In the genomic region with DNA sequence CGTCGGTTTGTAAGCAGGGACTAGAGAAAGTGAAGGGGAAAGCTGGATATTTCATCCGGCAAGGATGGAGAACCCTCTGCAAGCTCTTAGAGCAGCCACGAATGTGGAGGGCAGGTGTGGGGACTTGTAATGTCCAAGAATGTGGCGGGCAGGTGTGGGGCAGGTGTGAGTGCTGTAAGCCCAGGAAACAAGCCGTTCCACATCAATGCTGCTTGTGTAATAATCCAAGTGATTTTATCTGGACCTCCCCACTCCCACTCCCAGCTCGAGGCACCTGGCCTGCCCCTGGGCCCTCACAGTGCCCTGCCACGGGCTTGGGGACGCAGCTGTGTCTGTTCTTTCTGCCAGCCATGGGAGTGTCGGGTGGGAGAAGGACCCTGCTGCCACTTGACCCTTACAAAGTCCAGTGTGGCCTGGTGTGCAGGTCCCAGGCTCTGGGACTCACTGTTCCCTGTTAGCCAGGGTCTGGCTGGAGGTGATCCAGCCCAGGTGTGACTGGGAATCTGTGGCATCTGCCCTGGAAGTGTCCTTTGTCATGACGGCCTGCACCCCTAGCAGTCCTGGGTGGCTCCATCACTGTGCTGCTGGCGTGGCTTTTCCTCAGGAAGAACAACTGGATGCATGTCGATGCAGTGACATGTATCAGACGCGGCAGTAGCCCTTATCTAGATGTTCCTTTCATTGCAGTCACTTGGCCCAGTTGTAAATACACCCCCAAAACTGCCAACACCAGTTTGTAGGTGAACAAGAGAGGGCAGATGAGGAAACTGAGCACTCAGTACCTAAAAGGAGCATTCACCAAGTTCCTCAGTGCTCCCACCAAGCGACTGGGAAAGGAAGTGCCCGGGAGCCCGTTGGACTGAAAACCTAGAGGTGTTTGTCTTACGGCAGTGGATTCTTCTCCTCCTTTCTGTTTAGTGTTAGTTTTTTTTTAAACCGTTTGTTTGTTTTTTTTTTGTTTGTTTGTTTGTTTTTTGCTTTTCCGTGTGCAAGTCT, we compare ENCODE assay signal across 19 cellular contexts. TPM values are rescaled to one million over a fixed set of nuclear protein-coding genes. Genes with fewer than 3 reads are reported as not detected.
"Had no signal": no experiment of that assay in that cellular context is flagged by ENCODE, and none has a peak within 500 bp of the region (broad histone marks: within the 10 kb centered on the region; RNA-seq: fewer than 3 reads in every experiment).

No MANE protein-coding gene starts in this region.

- DNase-seq: activated CD4-positive, alpha-beta T cell treated with anti-CD3 and anti-CD28 coated beads, Interleukin-2, amount 50 U/mL, for 4 hours; activated gamma-delta T cell treated with Interleukin-2 at 50 U/mL for 16 hours; activated naive CD8-positive, alpha-beta T cell treated with anti-CD3 and anti-CD28 coated beads for 36 hours; amniotic stem cell; effector memory CD8-positive, alpha-beta T cell; mucosa of descending colon; naive thymus-derived CD4-positive, alpha-beta T cell; sigmoid colon; spleen; stimulated activated naive CD4-positive, alpha-beta T cell; substantia nigra; tibial artery had no signal

- H3K27ac ChIP-seq: parathyroid adenoma, sigmoid colon, spleen, tibial artery, vagina had no signal

- H3K9me3 ChIP-seq: sigmoid colon, spleen, tibial artery, vagina had no signal

- H2AFZ ChIP-seq: parathyroid adenoma had no signal

- ATAC-seq: effector memory CD8-positive, alpha-beta T cell; mucosa of descending colon; naive thymus-derived CD4-positive, alpha-beta T cell had no signal

- H3K4me3 ChIP-seq: mucosa of descending colon, sigmoid colon, spleen, tibial artery, vagina had no signal

- H3K9me3 Mint-ChIP-seq: activated naive CD8-positive, alpha-beta T cell treated with anti-CD3 and anti-CD28 coated beads for 36 hours; T-helper 2 cell treated with Interferon-gamma antibody and Interleukin-4, amounts not matched to agents 5 μg/mL and 100 μg/mL, for 36 hours had no signal

- H3K9ac ChIP-seq: parathyroid adenoma had no signal

- H3K79me2 ChIP-seq: parathyroid adenoma had no signal

- H3K27ac Mint-ChIP-seq: activated naive CD8-positive, alpha-beta T cell treated with anti-CD3 and anti-CD28 coated beads for 36 hours; memory B cell; naive thymus-derived CD4-positive, alpha-beta T cell; T-helper 2 cell treated with Interferon-gamma antibody and Interleukin-4, amounts not matched to agents 5 μg/mL and 100 μg/mL, for 36 hours had no signal

- H3K4me1 ChIP-seq: parathyroid adenoma, sigmoid colon, spleen, tibial artery, vagina had no signal

- H3K27me3 Mint-ChIP-seq: activated naive CD8-positive, alpha-beta T cell treated with anti-CD3 and anti-CD28 coated beads for 36 hours; effector memory CD8-positive, alpha-beta T cell; memory B cell had no signal

- FAIRE-seq: TTC549 had no signal

- H3K4me3 Mint-ChIP-seq: activated naive CD8-positive, alpha-beta T cell treated with anti-CD3 and anti-CD28 coated beads for 36 hours; effector memory CD8-positive, alpha-beta T cell; memory B cell; naive thymus-derived CD4-positive, alpha-beta T cell; T-helper 2 cell treated with Interferon-gamma antibody and Interleukin-4, amounts not matched to agents 5 μg/mL and 100 μg/mL, for 36 hours had no signal

- H3K4me1 Mint-ChIP-seq: activated naive CD8-positive, alpha-beta T cell treated with anti-CD3 and anti-CD28 coated beads for 36 hours; memory B cell; naive thymus-derived CD4-positive, alpha-beta T cell had no signal

- H3K36me3 ChIP-seq: sigmoid colon, spleen, tibial artery, vagina had no signal

- H3K36me3 Mint-ChIP-seq: activated naive CD8-positive, alpha-beta T cell treated with anti-CD3 and anti-CD28 coated beads for 36 hours; memory B cell; naive thymus-derived CD4-positive, alpha-beta T cell had no signal

- H3K27me3 ChIP-seq: sigmoid colon, tibial artery, vagina had no signal

RNA-seq across cellular contexts. Expression of a gene that starts 43.0 kb away (rescaled TPM):
- total RNA-seq: activated CD8-positive, alpha-beta memory T cell treated with anti-CD3 and anti-CD28 coated beads for 36 hours; activated naive CD8-positive, alpha-beta T cell treated with anti-CD3 and anti-CD28 coated beads for 36 hours; naive thymus-derived CD4-positive, alpha-beta T cell; vagina had no signal
- polyA plus RNA-seq: liver; naive thymus-derived CD4-positive, alpha-beta T cell had no signal
